ENCODE assay signal across 2 cellular contexts in the genomic region with DNA sequence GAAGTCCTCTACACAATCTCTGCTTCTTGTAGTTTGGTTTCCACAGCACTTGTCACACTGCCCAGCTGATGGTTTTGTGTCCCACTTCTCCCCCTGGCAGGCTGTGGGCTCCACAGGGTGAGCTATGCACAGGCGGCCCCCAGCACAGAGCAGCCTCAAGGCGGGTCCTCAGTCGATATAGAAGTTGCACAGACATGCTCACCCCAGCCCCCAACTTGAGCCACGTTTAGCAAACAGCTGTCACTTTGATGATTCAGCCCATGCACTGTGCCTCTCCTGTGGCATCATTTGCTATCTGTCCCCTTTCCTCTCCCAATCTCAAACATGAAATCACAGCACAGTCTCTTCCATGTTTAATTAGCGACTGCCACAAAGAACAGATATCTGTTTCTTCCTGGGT.
TF ChIP-seq lines count a peak whose summit lies in the region.

No MANE protein-coding gene starts in this region.

TF ChIP-seq in SK-N-SH treated with all-trans-retinoic acid at 6 μM for 48 hours, 23 proteins besides CTCF, POLR2A, EP300 and RAD21:
- TF ChIP-seq, protein P1, sequence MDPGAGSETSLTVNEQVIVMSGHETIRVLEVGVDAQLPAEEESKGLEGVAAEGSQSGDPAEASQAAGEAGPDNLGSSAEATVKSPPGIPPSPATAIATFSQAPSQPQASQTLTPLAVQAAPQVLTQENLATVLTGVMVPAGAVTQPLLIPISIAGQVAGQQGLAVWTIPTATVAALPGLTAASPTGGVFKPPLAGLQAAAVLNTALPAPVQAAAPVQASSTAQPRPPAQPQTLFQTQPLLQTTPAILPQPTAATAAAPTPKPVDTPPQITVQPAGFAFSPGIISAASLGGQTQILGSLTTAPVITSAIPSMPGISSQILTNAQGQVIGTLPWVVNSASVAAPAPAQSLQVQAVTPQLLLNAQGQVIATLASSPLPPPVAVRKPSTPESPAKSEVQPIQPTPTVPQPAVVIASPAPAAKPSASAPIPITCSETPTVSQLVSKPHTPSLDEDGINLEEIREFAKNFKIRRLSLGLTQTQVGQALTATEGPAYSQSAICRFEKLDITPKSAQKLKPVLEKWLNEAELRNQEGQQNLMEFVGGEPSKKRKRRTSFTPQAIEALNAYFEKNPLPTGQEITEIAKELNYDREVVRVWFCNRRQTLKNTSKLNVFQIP (CRISPR knock-in tag; IDR thresholded peaks at IDR 0.05; ENCODE audit: borderline replicate concordance, low read depth), result no peak
- 0 out of 2 replicates have a peak, but pooled peaks have one; percentile 33 for TF ChIP-seq TCF4 (CRISPR knock-in tag; IDR thresholded peaks at IDR 0.05; ENCODE audit: borderline replicate concordance)

TF ChIP-seq in neural cell, 6 proteins besides CTCF, POLR2A, EP300 and RAD21 (continued from another document):
- TF ChIP-seq, protein P2, sequence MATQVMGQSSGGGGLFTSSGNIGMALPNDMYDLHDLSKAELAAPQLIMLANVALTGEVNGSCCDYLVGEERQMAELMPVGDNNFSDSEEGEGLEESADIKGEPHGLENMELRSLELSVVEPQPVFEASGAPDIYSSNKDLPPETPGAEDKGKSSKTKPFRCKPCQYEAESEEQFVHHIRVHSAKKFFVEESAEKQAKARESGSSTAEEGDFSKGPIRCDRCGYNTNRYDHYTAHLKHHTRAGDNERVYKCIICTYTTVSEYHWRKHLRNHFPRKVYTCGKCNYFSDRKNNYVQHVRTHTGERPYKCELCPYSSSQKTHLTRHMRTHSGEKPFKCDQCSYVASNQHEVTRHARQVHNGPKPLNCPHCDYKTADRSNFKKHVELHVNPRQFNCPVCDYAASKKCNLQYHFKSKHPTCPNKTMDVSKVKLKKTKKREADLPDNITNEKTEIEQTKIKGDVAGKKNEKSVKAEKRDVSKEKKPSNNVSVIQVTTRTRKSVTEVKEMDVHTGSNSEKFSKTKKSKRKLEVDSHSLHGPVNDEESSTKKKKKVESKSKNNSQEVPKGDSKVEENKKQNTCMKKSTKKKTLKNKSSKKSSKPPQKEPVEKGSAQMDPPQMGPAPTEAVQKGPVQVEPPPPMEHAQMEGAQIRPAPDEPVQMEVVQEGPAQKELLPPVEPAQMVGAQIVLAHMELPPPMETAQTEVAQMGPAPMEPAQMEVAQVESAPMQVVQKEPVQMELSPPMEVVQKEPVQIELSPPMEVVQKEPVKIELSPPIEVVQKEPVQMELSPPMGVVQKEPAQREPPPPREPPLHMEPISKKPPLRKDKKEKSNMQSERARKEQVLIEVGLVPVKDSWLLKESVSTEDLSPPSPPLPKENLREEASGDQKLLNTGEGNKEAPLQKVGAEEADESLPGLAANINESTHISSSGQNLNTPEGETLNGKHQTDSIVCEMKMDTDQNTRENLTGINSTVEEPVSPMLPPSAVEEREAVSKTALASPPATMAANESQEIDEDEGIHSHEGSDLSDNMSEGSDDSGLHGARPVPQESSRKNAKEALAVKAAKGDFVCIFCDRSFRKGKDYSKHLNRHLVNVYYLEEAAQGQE (IDR thresholded peaks at IDR 0.05; ENCODE audit: borderline replicate concordance), result no peak
- TF ChIP-seq POLR2AphosphoS5 (IDR thresholded peaks at IDR 0.05) (no peak), SMC3 (conservative IDR thresholded peaks at IDR 0.05; ENCODE audit: poor library complexity) (no peak), TAF1 (IDR thresholded peaks at IDR 0.05; ENCODE audit: low read depth) (no peak)
